8 cellular contexts compared by ENCODE assay signal in genomic region chr20:10427060-10427692, GRCh38.
DNase-seq lines count a peak whose midpoint lies in the region; ATAC-seq and TF ChIP-seq lines count a peak whose summit lies in the region.

No MANE protein-coding gene starts in this region.

- peaks cover 5% of the 10 kb centered on the region for H3K4me1 ChIP-seq in parathyroid adenoma

- H3K9me3 ChIP-seq in parathyroid adenoma (ENCODE audit: control insufficient read depth, low read length): no peaks in the 10 kb centered on the region

- peak; percentile 61 for DNase-seq in AG08395 (ENCODE audit: low spot score)
- DNase-seq in NCI-H446 treated with DMSO at 0.1 percent for 48 hours (lab: John Stamatoyannopoulos, UW): peak; percentile 33
- DNase-seq in activated T-cell treated with anti-CD3 and anti-CD28 coated beads, Interleukin-2, amount 50 U/mL, for 48 hours: peak; percentile 42 to 46
- DNase-seq in foreskin fibroblast: peak; percentile 51 to 87

- H3K4me3 ChIP-seq in GM12875 (ENCODE audit: low read depth, low read length): no peak overlapping the region
- no peak overlapping the region for H3K4me3 ChIP-seq in foreskin fibroblast (ENCODE audit: low read depth in 1 of 2, low read length in 2 of 2)
- H3K4me3 ChIP-seq in parathyroid adenoma (ENCODE audit: low read depth, low read length): no peak overlapping the region

- no peak overlapping the region for H2AFZ ChIP-seq in parathyroid adenoma

- no peak overlapping the region for H3K27ac ChIP-seq in parathyroid adenoma

- no peaks in the 10 kb centered on the region for H3K36me3 ChIP-seq in parathyroid adenoma (ENCODE audit: control insufficient read depth, insufficient read depth, low read length)

- H3K9ac ChIP-seq in parathyroid adenoma: no peak overlapping the region

- ATAC-seq in HG02970 (IDR thresholded peaks at IDR 0.05; ENCODE audit: low FRiP score, unreplicated experiment): no peak
- no peak for ATAC-seq in GM19455 (IDR thresholded peaks at IDR 0.05; ENCODE audit: unreplicated experiment)

- peaks cover 19% of the 10 kb centered on the region for H3K79me2 ChIP-seq in parathyroid adenoma

- peak; percentile 64; the same call in 1 of the 2 replicates for TF ChIP-seq CTCF in GM12875 (IDR thresholded peaks at IDR 0.05; ENCODE audit: borderline replicate concordance, insufficient read depth, low read depth, low read length)
- peak; percentile 90 for TF ChIP-seq CTCF in foreskin fibroblast (IDR thresholded peaks at IDR 0.05; ENCODE audit: low read depth, low read length)
- TF ChIP-seq CTCF in parathyroid adenoma (IDR thresholded peaks at IDR 0.05): peak; percentile 85

- no peak overlapping the region for H3K4me2 ChIP-seq in parathyroid adenoma (ENCODE audit: low read length)

- no peaks in the 10 kb centered on the region for H3K27me3 ChIP-seq in parathyroid adenoma (ENCODE audit: control insufficient read depth, insufficient read depth, low read length)
